Comparison of ENCODE assay signal across 10 cellular contexts in the genomic region with DNA sequence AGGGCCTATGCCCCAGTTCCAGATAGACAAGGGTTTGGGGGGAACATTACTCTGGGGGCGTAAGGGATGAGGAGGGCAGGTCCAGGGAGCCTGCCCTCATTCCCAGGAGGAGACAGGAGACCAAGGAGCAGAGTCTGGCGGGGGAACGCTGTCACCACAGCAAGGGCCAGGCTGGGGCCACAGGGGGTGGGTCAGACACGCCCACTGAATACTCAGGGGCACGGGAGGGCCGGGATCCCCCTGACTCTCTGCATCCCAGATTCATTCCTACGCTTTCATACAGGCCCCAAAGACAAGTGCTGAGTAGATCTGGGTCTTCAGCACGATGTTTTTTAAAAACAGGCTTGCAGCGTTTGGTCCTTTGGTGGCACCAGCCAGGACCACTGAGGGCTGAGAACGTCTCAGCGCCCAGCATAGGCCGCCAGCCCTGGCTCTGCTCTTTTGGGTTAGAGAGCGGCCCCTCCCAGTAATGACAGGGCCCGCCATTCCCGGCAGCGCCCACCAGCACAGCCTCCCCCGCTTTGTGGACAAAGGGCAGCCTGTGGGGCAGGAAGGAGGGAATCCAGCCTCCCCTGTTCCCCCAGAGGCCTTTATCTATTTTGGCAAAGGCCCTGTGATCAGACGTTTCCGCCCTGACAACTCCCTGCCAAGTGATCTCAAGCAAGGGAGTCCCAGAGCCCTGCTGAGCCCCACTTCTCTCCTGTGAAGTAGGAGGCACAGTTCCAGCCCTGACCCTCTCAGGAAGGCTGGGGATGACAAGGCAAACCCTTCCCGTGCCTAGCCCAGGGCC. TPM values are rescaled to one million over a fixed set of nuclear protein-coding genes. Genes with fewer than 3 reads are reported as not detected.
DNase-seq lines count a peak whose midpoint lies in the region; ATAC-seq and TF ChIP-seq lines count a peak whose summit lies in the region.
"Had no signal": no experiment of that assay in that cellular context is flagged by ENCODE, and none has a peak within 500 bp of the region (broad histone marks: within the 10 kb centered on the region; RNA-seq: fewer than 3 reads in every experiment).

No MANE protein-coding gene starts in this region.

- H3K27me3 ChIP-seq in aorta (ENCODE audit: control insufficient read depth in 1 of 2, insufficient read depth in 2 of 2, low read length in 1 of 2) (no peaks in the 10 kb centered on the region), MM.1S (replicated peaks; ENCODE audit: insufficient read depth, low read length) (no peaks in the 10 kb centered on the region)

- peaks cover 69% of the 10 kb centered on the region for H3K79me2 ChIP-seq in MM.1S (ENCODE audit: low read length)

- peak overlapping the region; percentile 13 for H3K27ac Mint-ChIP-seq in activated CD4-positive, alpha-beta T cell treated with anti-CD3 and anti-CD28 coated beads, Interleukin-2, amount 10 ng/mL, durations not matched to agents 7 days and 5 days
- H3K27ac Mint-ChIP-seq in activated CD4-positive, alpha-beta T cell treated with anti-CD3 and anti-CD28 coated beads, Interleukin-2, amount 10 ng/mL, durations not matched to agents 24 days and 14 days = no peak overlapping the region
- peak overlapping the region; percentile 87 to 98 (median 96) for H3K27ac Mint-ChIP-seq in nephron
- peak overlapping the region in 1 of 6 donors; percentile 83 for H3K27ac Mint-ChIP-seq in immature natural killer cell

- peaks cover 25% of the 10 kb centered on the region for H3K4me1 Mint-ChIP-seq in activated CD4-positive, alpha-beta T cell treated with anti-CD3 and anti-CD28 coated beads, Interleukin-2, amount 10 ng/mL, durations not matched to agents 7 days and 5 days
- peaks cover 22% of the 10 kb centered on the region for H3K4me1 Mint-ChIP-seq in activated CD4-positive, alpha-beta T cell treated with anti-CD3 and anti-CD28 coated beads, Interleukin-2, amount 10 ng/mL, durations not matched to agents 24 days and 14 days
- H3K4me1 Mint-ChIP-seq in nephron (peaks cover 68% of the 10 kb centered on the region), immature natural killer cell (peaks cover 54 to 73% of the 10 kb centered on the region in 2 donors)

- CTCF ChIA-PET in activated CD4-positive, alpha-beta T cell treated with anti-CD3 and anti-CD28 coated beads, Interleukin-2, amount 10 ng/mL, durations not matched to agents 7 days and 5 days (lab: Charles Lee) = no interaction called here

- ATAC-seq in aorta (ENCODE audit: low FRiP score) = peak; percentile 35

- H3K36me3 Mint-ChIP-seq in activated CD4-positive, alpha-beta T cell treated with anti-CD3 and anti-CD28 coated beads, Interleukin-2, amount 10 ng/mL, durations not matched to agents 7 days and 5 days (ENCODE audit: low read depth) = no peaks in the 10 kb centered on the region
- H3K36me3 Mint-ChIP-seq in activated CD4-positive, alpha-beta T cell treated with anti-CD3 and anti-CD28 coated beads, Interleukin-2, amount 10 ng/mL, durations not matched to agents 24 days and 14 days (ENCODE audit: low read depth) = no peaks in the 10 kb centered on the region
- H3K36me3 Mint-ChIP-seq in nephron (ENCODE audit: low read depth) (peaks cover 4% of the 10 kb centered on the region), immature natural killer cell (no peaks in the 10 kb centered on the region)

- TF ChIP-seq CTCF in fibroblast of pulmonary artery (IDR thresholded peaks at IDR 0.05; ENCODE audit: low read length, missing control alignments) (no peak), nephron (IDR thresholded peaks at IDR 0.05; ENCODE audit: unreplicated experiment in 3 of 3) (no peak), MM.1S (IDR thresholded peaks at IDR 0.05; ENCODE audit: low read length) (no peak)

- WGBS in aorta, 2 donors = 35 to 40% methylated on average over 19 to 20 of the region's 20 CpGs

- no peak overlapping the region for H2AFZ ChIP-seq in MM.1S (ENCODE audit: low read length)

- no peak overlapping the region for H3K4me3 Mint-ChIP-seq in activated CD4-positive, alpha-beta T cell treated with anti-CD3 and anti-CD28 coated beads, Interleukin-2, amount 10 ng/mL, durations not matched to agents 7 days and 5 days
- no peak overlapping the region for H3K4me3 Mint-ChIP-seq in activated CD4-positive, alpha-beta T cell treated with anti-CD3 and anti-CD28 coated beads, Interleukin-2, amount 10 ng/mL, durations not matched to agents 24 days and 14 days
- H3K4me3 Mint-ChIP-seq in nephron (peak overlapping the region in 2 of 3 experiments; percentile 41 to 57), immature natural killer cell (no peak overlapping the region)

- H3K9me3 ChIP-seq in aorta (ENCODE audit: control insufficient read depth, low read length) (no peaks in the 10 kb centered on the region), MM.1S (replicated peaks; ENCODE audit: insufficient read depth, low read length) (no peaks in the 10 kb centered on the region)

- no peaks in the 10 kb centered on the region for H3K9me2 ChIP-seq in MM.1S (replicated peaks; ENCODE audit: insufficient read depth, low read length)

- H3K36me3 ChIP-seq in aorta (ENCODE audit: control insufficient read depth in 1 of 2, insufficient read depth in 2 of 2, low read length in 1 of 2) (no peaks in the 10 kb centered on the region), MM.1S (replicated peaks; ENCODE audit: insufficient read depth, low read length) (no peaks in the 10 kb centered on the region)

- H3K9me3 Mint-ChIP-seq in activated CD4-positive, alpha-beta T cell treated with anti-CD3 and anti-CD28 coated beads, Interleukin-2, amount 10 ng/mL, durations not matched to agents 7 days and 5 days = no peaks in the 10 kb centered on the region
- H3K9me3 Mint-ChIP-seq in activated CD4-positive, alpha-beta T cell treated with anti-CD3 and anti-CD28 coated beads, Interleukin-2, amount 10 ng/mL, durations not matched to agents 24 days and 14 days = no peaks in the 10 kb centered on the region
- H3K9me3 Mint-ChIP-seq in nephron (no peaks in the 10 kb centered on the region), immature natural killer cell (no peaks in the 10 kb centered on the region)

- no peaks in the 10 kb centered on the region for H4K20me1 ChIP-seq in MM.1S (ENCODE audit: insufficient read depth, low read length)

- no peak overlapping the region for H3K9ac ChIP-seq in MM.1S (ENCODE audit: low read length)

- POLR2A ChIA-PET in activated CD4-positive, alpha-beta T cell treated with anti-CD3 and anti-CD28 coated beads, Interleukin-2, amount 10 ng/mL, durations not matched to agents 7 days and 5 days (lab: Charles Lee) = no interaction called here

- H3F3A ChIP-seq in MM.1S (ENCODE audit: insufficient read depth, low read length) = peaks cover 20% of the 10 kb centered on the region

- H3K4me3 ChIP-seq in fibroblast of pulmonary artery (replicated peaks; ENCODE audit: low read depth, low read length) (no peak overlapping the region), aorta (ENCODE audit: low read length in 2 of 2) (no peak overlapping the region), MM.1S (ENCODE audit: low read length) (no peak overlapping the region)

- intact Hi-C loops in activated CD4-positive, alpha-beta T cell treated with anti-CD3 and anti-CD28 coated beads, Interleukin-2, amount 10 ng/mL, durations not matched to agents 24 days and 14 days (cut with micrococcal nuclease) = no loop called here
- intact Hi-C loops in aorta (cut with DNase I) = no loop called here

- no peaks in the 10 kb centered on the region for H3K27me3 Mint-ChIP-seq in activated CD4-positive, alpha-beta T cell treated with anti-CD3 and anti-CD28 coated beads, Interleukin-2, amount 10 ng/mL, durations not matched to agents 7 days and 5 days
- no peaks in the 10 kb centered on the region for H3K27me3 Mint-ChIP-seq in activated CD4-positive, alpha-beta T cell treated with anti-CD3 and anti-CD28 coated beads, Interleukin-2, amount 10 ng/mL, durations not matched to agents 24 days and 14 days
- H3K27me3 Mint-ChIP-seq in nephron (ENCODE audit: low read depth) (no peaks in the 10 kb centered on the region), immature natural killer cell (ENCODE audit: low read depth in 3 of 3) (peaks cover 0 to 2% (median 1%) of the 10 kb centered on the region in 3 donors)

- H3K27ac ChIP-seq in aorta (ENCODE audit: low read depth in 1 of 2, low read length in 2 of 2) (peak overlapping the region in 1 of 2 donors; percentile 26), MM.1S (ENCODE audit: low read length) (no peak overlapping the region)
- H3K27ac ChIP-seq: WERI-Rb-1 had no signal

- no peak for DNase-seq in activated CD4-positive, alpha-beta T cell treated with anti-CD3 and anti-CD28 coated beads, Interleukin-2, amount 10 ng/mL, durations not matched to agents 7 days and 5 days
- no peak for DNase-seq in activated CD4-positive, alpha-beta T cell treated with anti-CD3 and anti-CD28 coated beads, Interleukin-2, amount 10 ng/mL, durations not matched to agents 24 days and 14 days
- DNase-seq in fibroblast of pulmonary artery (ENCODE audit: low read depth) = peak; percentile 95
- peak; percentile 83 to 91 for DNase-seq in aorta
- no peak for DNase-seq in immature natural killer cell
- no peak for DNase-seq in MM.1S
- no peak for DNase-seq in AG08395 (ENCODE audit: low spot score)
- DNase-seq: NCI-H2029, WERI-Rb-1 had no signal

- H3K4me1 ChIP-seq in aorta (ENCODE audit: control insufficient read depth in 1 of 2, insufficient read depth in 2 of 2, low read length in 2 of 2) (peaks cover 0 to 4% of the 10 kb centered on the region in 2 donors), MM.1S (ENCODE audit: low read length) (peaks cover 23% of the 10 kb centered on the region)

- H3K4me2 ChIP-seq in MM.1S (ENCODE audit: low read depth, low read length) = no peak overlapping the region

RNA-seq across cellular contexts. Expression of a gene that starts 24.9 kb away (rescaled TPM):
- 1 to 10 TPM; 7.0 to 8.0 TPM for total RNA-seq in activated CD4-positive, alpha-beta T cell treated with anti-CD3 and anti-CD28 coated beads, Interleukin-2, amount 10 ng/mL, durations not matched to agents 7 days and 5 days
- 26.4 and 32.5 TPM in 2 replicates for total RNA-seq in activated CD4-positive, alpha-beta T cell treated with anti-CD3 and anti-CD28 coated beads, Interleukin-2, amount 10 ng/mL, durations not matched to agents 24 days and 14 days
- total RNA-seq in aorta = 10 to 100 TPM; 60.5 to 72.8 TPM
- 10 to 100 TPM in 1 of 2 donors, 1 to 10 TPM in 1; 8.2 to 13.4 TPM for polyA plus RNA-seq in aorta
- polyA plus RNA-seq in immature natural killer cell = 10 to 100 TPM in 2 of 3 donors, 1 to 10 TPM in 1; 8.8 to 18.0 (median 13.8) TPM

Comparison
In these comparisons a context has a peak if more than half of its experiments do, and no peak if none do; other contexts are left out.
1. DNase-seq: peak in fibroblast of pulmonary artery (single experiment) and aorta (2 of 2); none in activated CD4-positive, alpha-beta T cell treated with anti-CD3 and anti-CD28 coated beads, Interleukin-2, amount 10 ng/mL, durations not matched to agents 7 days and 5 days (single experiment), activated CD4-positive, alpha-beta T cell treated with anti-CD3 and anti-CD28 coated beads, Interleukin-2, amount 10 ng/mL, durations not matched to agents 24 days and 14 days (single experiment), immature natural killer cell (0 of 3), MM.1S (single experiment) and AG08395 (single experiment).
2. H3K4me3 Mint-ChIP-seq: peak in nephron (2 of 3); none in activated CD4-positive, alpha-beta T cell treated with anti-CD3 and anti-CD28 coated beads, Interleukin-2, amount 10 ng/mL, durations not matched to agents 7 days and 5 days (single experiment), activated CD4-positive, alpha-beta T cell treated with anti-CD3 and anti-CD28 coated beads, Interleukin-2, amount 10 ng/mL, durations not matched to agents 24 days and 14 days (single experiment) and immature natural killer cell (0 of 5).